ENCODE assay signal across 9 cellular contexts in genomic region chr6:170522565-170523183, GRCh38. TPM values are rescaled to one million over a fixed set of nuclear protein-coding genes. Genes with fewer than 3 reads are reported as not detected.
DNase-seq lines count a peak whose midpoint lies in the region; ATAC-seq and TF ChIP-seq lines count a peak whose summit lies in the region.
"Had no signal": no experiment of that assay in that cellular context is flagged by ENCODE, and none has a peak within 500 bp of the region (broad histone marks: within the 10 kb centered on the region; RNA-seq: fewer than 3 reads in every experiment).

No MANE protein-coding gene starts in this region.

- peaks cover 16% of the 10 kb centered on the region for H3K4me1 ChIP-seq in Karpas-422 (ENCODE audit: low read length)
- H3K4me1 ChIP-seq in mesenchymal stem cell (ENCODE audit: control insufficient read depth, insufficient read depth, low read depth, low read length): no peaks in the 10 kb centered on the region
- H3K4me1 ChIP-seq in colonic mucosa: no peaks in the 10 kb centered on the region

- H3K14ac ChIP-seq in mesenchymal stem cell (ENCODE audit: low read length in 2 of 2): peak overlapping the region in 1 of 2 experiments; percentile 44

- H2AFZ ChIP-seq in Karpas-422 (ENCODE audit: low read length) (no peak overlapping the region), mesenchymal stem cell (ENCODE audit: low read depth, low read length) (no peak overlapping the region)

- no peak overlapping the region for H3K4me3 ChIP-seq in Karpas-422 (ENCODE audit: low read length)
- no peak overlapping the region for H3K4me3 ChIP-seq in astrocyte of the cerebellum (ENCODE audit: low read depth, low read length)
- H3K4me3 ChIP-seq in mesenchymal stem cell (ENCODE audit: insufficient read depth in 1 of 2, low read depth in 1 of 2, low read length in 2 of 2): no peak overlapping the region
- no peak overlapping the region for H3K4me3 ChIP-seq in colonic mucosa

- no peak for ATAC-seq in GM21786 (IDR thresholded peaks at IDR 0.05; ENCODE audit: unreplicated experiment)

- no peak overlapping the region for H3K23ac ChIP-seq in mesenchymal stem cell (ENCODE audit: low read length in 2 of 2)

- H4K20me1 ChIP-seq in Karpas-422 (ENCODE audit: insufficient read depth, low read depth, low read length): peaks cover 5% of the 10 kb centered on the region; the same call in 1 of the 2 replicates

- H2BK12ac ChIP-seq in mesenchymal stem cell (ENCODE audit: low read length in 2 of 2): no peak overlapping the region

- no peak overlapping the region for H3K4me2 ChIP-seq in Karpas-422 (ENCODE audit: low read depth, low read length, poor library complexity, severe bottlenecking)
- no peak overlapping the region for H3K4me2 ChIP-seq in mesenchymal stem cell (ENCODE audit: low read length, poor library complexity, severe bottlenecking)

- intact Hi-C loops in colonic mucosa (cut with DNase I): loop anchor here (10.0 kb wide), 1 partner anchor 728 kb away; no protein-coding TSS in a partner anchor
- intact Hi-C loops in posterior vena cava (cut with DNase I): no loop called here

- no peaks in the 10 kb centered on the region for H3K79me2 ChIP-seq in Karpas-422 (ENCODE audit: low read length)

- no peak overlapping the region for H2BK5ac ChIP-seq in mesenchymal stem cell (ENCODE audit: low read depth, low read length, poor library complexity, severe bottlenecking)

- H3K9me3 ChIP-seq in Karpas-422 (ENCODE audit: low read length) (no peaks in the 10 kb centered on the region), mesenchymal stem cell (ENCODE audit: control insufficient read depth, low read length) (no peaks in the 10 kb centered on the region), colonic mucosa (no peaks in the 10 kb centered on the region)

- no peak overlapping the region for H3K4ac ChIP-seq in mesenchymal stem cell (ENCODE audit: low read depth in 1 of 2, low read length in 2 of 2)

- TF ChIP-seq CTCF in astrocyte of the cerebellum (IDR thresholded peaks at IDR 0.05; ENCODE audit: low read depth, low read length, missing control alignments) (peak; percentile 58), colonic mucosa (IDR thresholded peaks at IDR 0.05) (no peak)

- H4K91ac ChIP-seq in mesenchymal stem cell (ENCODE audit: low read length): no peak overlapping the region

- H3K27me3 ChIP-seq in Karpas-422 (ENCODE audit: low read length) (no peaks in the 10 kb centered on the region), mesenchymal stem cell (ENCODE audit: control insufficient read depth in 1 of 2, insufficient read depth in 1 of 2, low read length in 2 of 2) (peaks cover 0 to 4% of the 10 kb centered on the region in 2 experiments), colonic mucosa (no peaks in the 10 kb centered on the region)

- no peak overlapping the region for H4K8ac ChIP-seq in mesenchymal stem cell (ENCODE audit: low read length)

- H2BK15ac ChIP-seq in mesenchymal stem cell (ENCODE audit: low read depth, poor library complexity, severe bottlenecking): no peak overlapping the region

- in situ Hi-C loops in astrocyte of the cerebellum (cut with HindIII; ENCODE audit: low sequenced_read_pairs): no loop called here

- H2AK5ac ChIP-seq in mesenchymal stem cell (ENCODE audit: low read length, severe bottlenecking): no peak overlapping the region

- no peaks in the 10 kb centered on the region for H3K79me1 ChIP-seq in mesenchymal stem cell (replicated peaks; ENCODE audit: low read length, poor library complexity, severe bottlenecking)

- H3K27ac ChIP-seq in Karpas-422 (ENCODE audit: low read length): no peak overlapping the region
- no peak overlapping the region for H3K27ac ChIP-seq in mesenchymal stem cell (ENCODE audit: low read length, poor library complexity, severe bottlenecking)
- no peak overlapping the region for H3K27ac ChIP-seq in colonic mucosa

- H3K36me3 ChIP-seq in Karpas-422 (ENCODE audit: insufficient read depth, low read length) (no peaks in the 10 kb centered on the region), mesenchymal stem cell (ENCODE audit: control insufficient read depth in 1 of 2, insufficient read depth in 2 of 2, low read depth in 1 of 2, low read length in 2 of 2) (no peaks in the 10 kb centered on the region), colonic mucosa (no peaks in the 10 kb centered on the region)

- WGBS in mesenchymal stem cell: 79% methylated on average over 10 of the region's 10 CpGs

- DNase-seq in ELR (ENCODE audit: low read depth) (peak; percentile 32), Karpas-422 (peak; percentile 57), astrocyte of the cerebellum (ENCODE audit: low read depth) (no peak), mesenchymal stem cell (peak; percentile 24), CD1c-positive myeloid dendritic cell (ENCODE audit: extremely low spot score) (no peak), colonic mucosa (no peak), posterior vena cava (ENCODE audit: low spot score) (no peak)
- DNase-seq: activated CD8-positive, alpha-beta memory T cell treated with anti-CD3 and anti-CD28 coated beads for 24 hours had no signal

- no peaks in the 10 kb centered on the region for H3K9me2 ChIP-seq in Karpas-422 (replicated peaks; ENCODE audit: insufficient read depth, low read length)

- H3K9ac ChIP-seq in Karpas-422 (ENCODE audit: low read length): no peak overlapping the region
- no peak overlapping the region for H3K9ac ChIP-seq in mesenchymal stem cell (ENCODE audit: low read length)
- no peak overlapping the region for H3K9ac ChIP-seq in colonic mucosa (ENCODE audit: low read depth in 2 of 2, low read length in 2 of 2)

- H2BK120ac ChIP-seq in mesenchymal stem cell (ENCODE audit: low read depth, low read length): no peak overlapping the region

- H3K18ac ChIP-seq in mesenchymal stem cell (ENCODE audit: low read depth in 1 of 2, low read length in 2 of 2): no peak overlapping the region

RNA-seq across cellular contexts. Expression of gene PSMB1, which starts 30.4 kb away (rescaled TPM):
- 208 and 309 TPM in 2 replicates for total RNA-seq in Karpas-422 (2014; rRNA removed; shearing (Covaris generic); ENCODE audit: low replicate concordance)
- 243 TPM for polyA plus RNA-seq in mesenchymal stem cell (2013, experiment 1 of 2)
- polyA plus RNA-seq in mesenchymal stem cell (2013, experiment 2 of 2): 250 TPM
- total RNA-seq in colonic mucosa (100 to 1,000 TPM; 140 to 172 TPM), posterior vena cava (100 to 1,000 TPM; 116 to 128 TPM)

RNA-seq across cellular contexts. Expression of gene TBP, which starts 31.5 kb away (rescaled TPM):
- total RNA-seq in Karpas-422 (2014; rRNA removed; shearing (Covaris generic); ENCODE audit: low replicate concordance): 16.2 and 26.5 TPM in 2 replicates
- polyA plus RNA-seq in mesenchymal stem cell (2013, experiment 1 of 2): 14.0 TPM
- polyA plus RNA-seq in mesenchymal stem cell (2013, experiment 2 of 2): 14.2 TPM
- 10 to 100 TPM; 11.7 to 13.4 TPM for total RNA-seq in colonic mucosa
- 10 to 100 TPM in 1 of 2 donors, 1 to 10 TPM in 1; 9.7 to 13.1 TPM for total RNA-seq in posterior vena cava

Comparison
In these comparisons a context has a peak if more than half of its experiments do, and no peak if none do; other contexts are left out.
1. DNase-seq: peak in ELR (single experiment), Karpas-422 (single experiment) and mesenchymal stem cell (single experiment); none in astrocyte of the cerebellum (single experiment), CD1c-positive myeloid dendritic cell (single experiment), colonic mucosa (single experiment) and posterior vena cava (single experiment).